14 cellular contexts compared by ENCODE assay signal in the genomic region with DNA sequence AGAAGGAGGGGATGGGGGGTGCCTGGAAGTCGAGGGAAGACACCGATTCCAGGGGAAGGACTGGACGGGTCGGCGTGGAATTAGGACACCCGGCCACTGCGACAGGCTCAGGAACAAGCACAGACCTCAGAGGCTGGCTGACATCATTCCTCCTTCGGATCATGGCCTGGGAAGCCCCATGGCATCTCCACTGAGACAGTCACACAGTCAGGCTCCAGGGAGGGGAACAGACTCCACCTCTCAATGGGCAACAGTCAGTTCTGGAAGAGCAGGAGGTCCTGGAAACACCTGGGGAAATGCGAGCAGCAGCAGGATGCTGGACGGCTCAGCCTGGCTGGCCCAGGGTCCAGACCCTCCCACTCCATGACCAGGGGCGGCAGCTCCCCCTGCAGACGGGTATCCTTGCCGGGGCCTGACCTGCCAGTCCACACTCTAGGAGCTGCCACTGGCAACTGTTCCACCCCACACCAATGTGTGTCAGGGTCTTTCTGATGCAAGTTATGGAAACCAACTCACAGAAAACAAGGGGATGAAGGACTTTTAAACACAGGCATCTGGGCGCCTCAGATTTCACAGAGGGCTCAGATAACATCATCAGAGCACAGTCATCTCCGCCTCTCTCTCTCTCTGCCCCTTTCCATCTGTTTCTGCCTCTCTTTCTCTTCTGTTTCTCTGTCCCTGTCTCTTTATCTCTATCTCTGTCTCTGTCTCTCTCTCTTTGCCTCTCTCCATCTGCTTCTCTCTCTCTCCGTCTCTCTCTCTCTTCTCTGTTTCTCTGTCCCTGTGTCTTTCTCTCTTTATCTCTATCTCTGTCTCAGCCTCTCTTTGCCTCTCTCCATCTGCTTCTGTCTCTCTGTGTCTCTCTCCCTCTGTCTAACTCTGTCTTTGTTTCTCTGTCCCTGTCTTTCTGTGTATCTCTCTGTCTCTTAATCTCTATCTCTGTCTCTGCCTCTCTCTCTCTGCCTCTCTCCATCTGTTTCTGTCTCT.
DNase-seq lines count a peak whose midpoint lies in the region; ATAC-seq and TF ChIP-seq lines count a peak whose summit lies in the region.
"Had no signal": no experiment of that assay in that cellular context is flagged by ENCODE, and none has a peak within 500 bp of the region (broad histone marks: within the 10 kb centered on the region; RNA-seq: fewer than 3 reads in every experiment).

No MANE protein-coding gene starts in this region.

- peaks cover 4% of the 10 kb centered on the region; the same call in 1 of the 2 replicates for H3K4me1 ChIP-seq in GM23248 (ENCODE audit: insufficient read depth)
- H3K4me1 ChIP-seq: HAP-1 had no signal

- no peak overlapping the region for H3K27ac ChIP-seq in GM23248
- H3K27ac ChIP-seq: neutrophil had no signal

- CTCF ChIA-PET in activated CD8-positive, alpha-beta T cell treated with anti-CD3 and anti-CD28 coated beads for 36 hours (lab: Charles Lee), result no interaction called here

- no peaks in the 10 kb centered on the region for H3F3A ChIP-seq in GM23248 (ENCODE audit: insufficient read depth)

- no peak overlapping the region for H3K4me3 Mint-ChIP-seq in activated CD8-positive, alpha-beta T cell treated with anti-CD3 and anti-CD28 coated beads for 36 hours

- no peaks in the 10 kb centered on the region for H3K9me3 ChIP-seq in GM23248 (ENCODE audit: low read depth)
- H3K9me3 ChIP-seq: HAP-1, neutrophil had no signal

- POLR2A ChIA-PET in activated CD8-positive, alpha-beta T cell treated with anti-CD3 and anti-CD28 coated beads for 36 hours (lab: Charles Lee), result no interaction called here

- peak; percentile 15 for DNase-seq in NCI-H748 (lab: John Stamatoyannopoulos, UW; ENCODE audit: unreplicated experiment)
- no peak for DNase-seq in NCI-H748 treated with DMSO at 0.1 percent for 48 hours (lab: John Stamatoyannopoulos, UW)
- peak; percentile 38 for DNase-seq in GM23248
- no peak for DNase-seq in activated CD8-positive, alpha-beta T cell treated with anti-CD3 and anti-CD28 coated beads for 36 hours
- peak; percentile 53 for DNase-seq in myocyte (ENCODE audit: low read depth)
- no peak for DNase-seq in cortex of kidney (lab: John Stamatoyannopoulos, UW)
- no peak for DNase-seq in COR-L47 (lab: John Stamatoyannopoulos, UW)
- DNase-seq in NAMALWA (ENCODE audit: low spot score), result no peak
- DNase-seq: activated CD4-positive, alpha-beta T cell treated with anti-CD3 and anti-CD28 coated beads, Interleukin-2, amount 50 U/mL, for 4 hours; NCI-H1105 treated with DMSO at 0.1 percent for 48 hours; trophoblast cell had no signal

- no peak for ATAC-seq in activated CD8-positive, alpha-beta T cell treated with anti-CD3 and anti-CD28 coated beads for 36 hours
- ATAC-seq: left lobe of liver had no signal

- H3K27me3 ChIP-seq in GM23248 (replicated peaks; ENCODE audit: insufficient read depth), result peaks cover 77% of the 10 kb centered on the region

- intact Hi-C loops in activated CD8-positive, alpha-beta T cell treated with anti-CD3 and anti-CD28 coated beads for 36 hours (cut with micrococcal nuclease), result no loop called here

- peaks cover 2% of the 10 kb centered on the region for H3K4me1 Mint-ChIP-seq in activated CD8-positive, alpha-beta T cell treated with anti-CD3 and anti-CD28 coated beads for 36 hours (ENCODE audit: low read depth)

- TF ChIP-seq CTCF in activated CD8-positive, alpha-beta T cell treated with anti-CD3 and anti-CD28 coated beads for 36 hours (IDR thresholded peaks at IDR 0.05), result peak; percentile 12

- in situ Hi-C loops in GM23248 (cut with MboI), result no loop called here

- no peak overlapping the region for H3K4me3 ChIP-seq in GM23248
- H3K4me3 ChIP-seq: HAP-1 had no signal

- H3K36me3 ChIP-seq in GM23248 (ENCODE audit: low read depth), result no peaks in the 10 kb centered on the region
- H3K36me3 ChIP-seq: HAP-1, neutrophil had no signal

- H3K9me2 ChIP-seq in GM23248 (ENCODE audit: insufficient read depth), result no peaks in the 10 kb centered on the region

- H2AFZ ChIP-seq in GM23248, result no peak overlapping the region

- H3K27ac Mint-ChIP-seq in activated CD8-positive, alpha-beta T cell treated with anti-CD3 and anti-CD28 coated beads for 36 hours, result no peak overlapping the region

- H3K27me3 Mint-ChIP-seq in activated CD8-positive, alpha-beta T cell treated with anti-CD3 and anti-CD28 coated beads for 36 hours, result no peaks in the 10 kb centered on the region

- no peaks in the 10 kb centered on the region for H3K79me2 ChIP-seq in GM23248 (ENCODE audit: insufficient read depth)

- H3K36me3 Mint-ChIP-seq in activated CD8-positive, alpha-beta T cell treated with anti-CD3 and anti-CD28 coated beads for 36 hours (ENCODE audit: low read depth), result no peaks in the 10 kb centered on the region

- peaks cover 3% of the 10 kb centered on the region for H3K9me3 Mint-ChIP-seq in activated CD8-positive, alpha-beta T cell treated with anti-CD3 and anti-CD28 coated beads for 36 hours

- no peak overlapping the region for H3K4me2 ChIP-seq in GM23248 (ENCODE audit: unreplicated experiment)

- no peaks in the 10 kb centered on the region for H4K20me1 ChIP-seq in GM23248 (ENCODE audit: insufficient read depth)

- H3K9ac ChIP-seq in GM23248, result no peak overlapping the region

- WGBS in GM23248 (ENCODE audit: low coverage in 1 of 2, low lambda C conversion rate in 2 of 2, missing lambda C conversion rate in 2 of 2), 2 experiments, result 14 to 28% methylated on average over 14 to 16 of the region's 16 CpGs

Comparison
In these comparisons a context has a peak if more than half of its experiments do, and no peak if none do; other contexts are left out.
1. DNase-seq: peak in NCI-H748 (single experiment), GM23248 (single experiment) and myocyte (single experiment); none in NCI-H748 treated with DMSO at 0.1 percent for 48 hours (single experiment), activated CD8-positive, alpha-beta T cell treated with anti-CD3 and anti-CD28 coated beads for 36 hours (single experiment), cortex of kidney (single experiment), COR-L47 (single experiment) and NAMALWA (single experiment).